In genomic region chr5:96881511-96882115, GRCh38 we compare ENCODE assay signal across 8 cellular contexts. TPM values are rescaled to one million over a fixed set of nuclear protein-coding genes. Genes with fewer than 3 reads are reported as not detected.
DNase-seq lines count a peak whose midpoint lies in the region; ATAC-seq and TF ChIP-seq lines count a peak whose summit lies in the region.
"Had no signal": no experiment of that assay in that cellular context is flagged by ENCODE, and none has a peak within 500 bp of the region (broad histone marks: within the 10 kb centered on the region; RNA-seq: fewer than 3 reads in every experiment).

No MANE protein-coding gene starts in this region.

- TF ChIP-seq CTCF in DOHH2 (IDR thresholded peaks at IDR 0.05; ENCODE audit: low read depth, low read length, poor library complexity, severe bottlenecking): no peak
- no peak for TF ChIP-seq CTCF in cardiac fibroblast (IDR thresholded peaks at IDR 0.05; ENCODE audit: low read depth, low read length)
- no peak for TF ChIP-seq CTCF in omental fat pad (IDR thresholded peaks at IDR 0.05)
- no peak for TF ChIP-seq CTCF in gastroesophageal sphincter (IDR thresholded peaks at IDR 0.05)

- ATAC-seq in omental fat pad (ENCODE audit: low FRiP score): peak; percentile 52
- no peak for ATAC-seq in gastroesophageal sphincter
- no peak for ATAC-seq in HG03460 (IDR thresholded peaks at IDR 0.05; ENCODE audit: unreplicated experiment)

- H3K27ac ChIP-seq in DOHH2 (ENCODE audit: low read depth, low read length): peak overlapping the region; percentile 39; the same call in 1 of the 2 replicates
- H3K27ac ChIP-seq in gastroesophageal sphincter: no peak overlapping the region
- H3K27ac ChIP-seq: adrenal gland had no signal

- H3K9me2 ChIP-seq in DOHH2 (replicated peaks; ENCODE audit: control insufficient read depth, low read length): no peaks in the 10 kb centered on the region

- no peak for TF ChIP-seq POLR2A in gastroesophageal sphincter (IDR thresholded peaks at IDR 0.05)

- peak; percentile 99 for DNase-seq in NCI-H226
- peak; percentile 78 to 79 for DNase-seq in cardiac fibroblast (ENCODE audit: low read depth in 2 of 2)
- DNase-seq in omental fat pad (ENCODE audit: low spot score): no peak
- DNase-seq in iPS-NIHi11 (ENCODE audit: low spot score): no peak

- no peaks in the 10 kb centered on the region for H4K20me1 ChIP-seq in DOHH2 (ENCODE audit: control insufficient read depth, insufficient read depth, low read depth, low read length)

- H3F3A ChIP-seq in DOHH2 (ENCODE audit: control insufficient read depth, insufficient read depth): peaks cover 17% of the 10 kb centered on the region

- no peaks in the 10 kb centered on the region for H3K9me3 ChIP-seq in DOHH2 (ENCODE audit: control insufficient read depth, insufficient read depth, low read length)
- H3K9me3 ChIP-seq in gastroesophageal sphincter: no peaks in the 10 kb centered on the region
- H3K9me3 ChIP-seq: adrenal gland had no signal

- peak overlapping the region; percentile 51 for H3K4me3 ChIP-seq in DOHH2 (ENCODE audit: low read length)
- H3K4me3 ChIP-seq in cardiac fibroblast (replicated peaks in 1 of 2; ENCODE audit: low read depth in 2 of 2, low read length in 2 of 2): no peak overlapping the region
- H3K4me3 ChIP-seq in gastroesophageal sphincter: no peak overlapping the region
- H3K4me3 ChIP-seq: adrenal gland had no signal

- TF ChIP-seq EP300 in gastroesophageal sphincter (IDR thresholded peaks at IDR 0.05): no peak

- H3K27me3 ChIP-seq in DOHH2 (ENCODE audit: control insufficient read depth, low read length) (no peaks in the 10 kb centered on the region), gastroesophageal sphincter (no peaks in the 10 kb centered on the region)
- H3K27me3 ChIP-seq: adrenal gland had no signal

- H3K4me1 ChIP-seq in DOHH2 (ENCODE audit: control insufficient read depth, low read length) (peaks cover 64% of the 10 kb centered on the region), gastroesophageal sphincter (peaks cover 0 to 29% (median 0%) of the 10 kb centered on the region in 3 donors)

- no peaks in the 10 kb centered on the region for H3K79me2 ChIP-seq in DOHH2 (ENCODE audit: control insufficient read depth, low read length)

- peak overlapping the region; percentile 65 for H3K4me2 ChIP-seq in DOHH2 (ENCODE audit: low read length)

- H3K36me3 ChIP-seq in DOHH2 (ENCODE audit: control insufficient read depth, low read length) (peaks cover 24% of the 10 kb centered on the region), gastroesophageal sphincter (peaks cover 0 to 31% of the 10 kb centered on the region in 2 donors)
- H3K36me3 ChIP-seq: adrenal gland had no signal

- WGBS in gastroesophageal sphincter (ENCODE audit: low coverage in 1 of 2), 2 donors: 38 to 92% methylated on average over 1 of the region's 2 CpGs

RNA-seq across cellular contexts. Expression of gene ERAP2, which starts 5.3 kb away (rescaled TPM):
- total RNA-seq in omental fat pad (10 to 100 TPM; 15.1 to 57.4 (median 16.9) TPM), gastroesophageal sphincter (10 to 100 TPM in 2 of 4 donors, 1 to 10 TPM in 2; 8.0 to 12.0 (median 10.0) TPM)

RNA-seq across cellular contexts. Expression of gene LNPEP, which starts 54.3 kb away (rescaled TPM):
- total RNA-seq in omental fat pad (100 to 1,000 TPM in 1 of 4 donors, 10 to 100 TPM in 3; 51.4 to 155 (median 62.8) TPM), gastroesophageal sphincter (100 to 1,000 TPM in 1 of 4 donors, 10 to 100 TPM in 3; 64.8 to 111 (median 80.5) TPM)

Comparison
In these comparisons a context has a peak if more than half of its experiments do, and no peak if none do; other contexts are left out.
1. DNase-seq: peak in NCI-H226 (single experiment) and cardiac fibroblast (2 of 2); none in omental fat pad (single experiment) and iPS-NIHi11 (single experiment).